In the genomic region with DNA sequence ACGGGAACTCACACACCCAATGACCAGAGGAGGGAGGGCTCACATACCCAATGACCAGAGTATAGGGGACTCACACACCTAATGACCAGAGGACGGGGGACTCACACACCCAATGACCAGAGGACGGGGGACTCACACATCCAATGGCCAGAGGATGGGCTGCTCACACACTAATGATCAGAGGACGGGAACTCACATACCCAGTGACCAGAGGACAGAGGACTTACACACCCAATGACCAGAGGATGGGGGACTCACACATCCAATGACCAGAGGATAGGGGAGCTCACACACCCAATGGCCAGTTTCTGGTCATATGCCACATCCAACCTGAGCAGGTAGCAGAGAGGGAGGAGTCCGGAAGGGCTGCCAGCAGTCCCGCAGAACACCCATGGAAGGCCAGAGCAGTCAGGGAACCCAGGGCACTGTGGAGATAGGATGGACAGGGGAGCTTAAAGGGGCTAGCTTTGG, we compare ENCODE assay signal across 17 cellular contexts. TPM values are rescaled to one million over a fixed set of nuclear protein-coding genes. Genes with fewer than 3 reads are reported as not detected.
DNase-seq lines count a peak whose midpoint lies in the region; TF ChIP-seq lines count a peak whose summit lies in the region.
"Had no signal": no experiment of that assay in that cellular context is flagged by ENCODE, and none has a peak within 500 bp of the region (broad histone marks: within the 10 kb centered on the region; RNA-seq: fewer than 3 reads in every experiment).

No MANE protein-coding gene starts in this region.

- H3K9me2 ChIP-seq in Karpas-422 (replicated peaks; ENCODE audit: insufficient read depth, low read length) = no peaks in the 10 kb centered on the region

- H4K91ac ChIP-seq in neuronal stem cell (ENCODE audit: low read depth, low read length, poor library complexity) = no peak overlapping the region

- peaks cover 0 to 15% of the 10 kb centered on the region in 2 donors for H3K4me1 ChIP-seq in neuronal stem cell (ENCODE audit: control insufficient read depth in 2 of 2, insufficient read depth in 1 of 2, low read depth in 1 of 2, low read length in 2 of 2)
- no peaks in the 10 kb centered on the region for H3K4me1 ChIP-seq in Karpas-422 (ENCODE audit: low read length)

- H3K79me1 ChIP-seq in neuronal stem cell (ENCODE audit: low read depth, low read length) = peaks cover 5% of the 10 kb centered on the region

- no peaks in the 10 kb centered on the region for H3K79me2 ChIP-seq in Karpas-422 (ENCODE audit: low read length)

- no peak overlapping the region for H2AK5ac ChIP-seq in neuronal stem cell (ENCODE audit: low read depth, low read length)

- peaks cover 0 to 4% of the 10 kb centered on the region in 2 donors for H3K9me3 ChIP-seq in neuronal stem cell (replicated peaks in 1 of 2; ENCODE audit: control insufficient read depth in 2 of 2, insufficient read depth in 1 of 2, low read depth in 1 of 2, low read length in 2 of 2)
- H3K9me3 ChIP-seq in Karpas-422 (ENCODE audit: low read length) = no peaks in the 10 kb centered on the region

- TF ChIP-seq CTCF in GM13976 (IDR thresholded peaks at IDR 0.05; ENCODE audit: borderline replicate concordance, control extremely low read depth, extremely low read depth, insufficient read depth, missing control alignments) = no peak

- DNase-seq in AG20443 (ENCODE audit: low spot score) = peak; percentile 6
- DNase-seq in GM13976 (ENCODE audit: low spot score) = peak; percentile 9
- DNase-seq in islet precursor cell = peak; percentile 43
- DNase-seq in neuronal stem cell (ENCODE audit: low spot score) = no peak
- DNase-seq in NCI-H2171 treated with DMSO at 0.1 percent for 48 hours (lab: John Stamatoyannopoulos, UW) = no peak
- no peak for DNase-seq in Karpas-422
- DNase-seq in occipital lobe (lab: John Stamatoyannopoulos, UW) = no peak
- DNase-seq: CD4-positive, CD25-positive, alpha-beta regulatory T cell; DMS79; IMR-90; MV-4-11; NCI-H1694; NCI-H2081; NCI-H2171; NCI-H524 treated with DMSO at 0.1 percent for 48 hours; OCI-M1 had no signal

- H3K27ac ChIP-seq in neuronal stem cell (replicated peaks; ENCODE audit: low read length) = no peak overlapping the region
- no peak overlapping the region for H3K27ac ChIP-seq in Karpas-422 (ENCODE audit: low read length)
- H3K27ac ChIP-seq: KMS-11 had no signal

- no peak overlapping the region for H2BK12ac ChIP-seq in neuronal stem cell (ENCODE audit: low read length)

- no peaks in the 10 kb centered on the region for H4K20me1 ChIP-seq in Karpas-422 (ENCODE audit: insufficient read depth, low read depth, low read length)

- H3K18ac ChIP-seq in neuronal stem cell (ENCODE audit: low read length) = no peak overlapping the region

- H3K4me2 ChIP-seq in neuronal stem cell (ENCODE audit: insufficient read depth, low read length, poor library complexity, severe bottlenecking) = no peak overlapping the region
- H3K4me2 ChIP-seq in Karpas-422 (ENCODE audit: low read depth, low read length, poor library complexity, severe bottlenecking) = no peak overlapping the region
- H3K4me2 ChIP-seq: KMS-11 had no signal

- H4K8ac ChIP-seq in neuronal stem cell (ENCODE audit: low read depth, low read length) = no peak overlapping the region

- H2AFZ ChIP-seq in neuronal stem cell (ENCODE audit: low read length) (no peak overlapping the region), Karpas-422 (ENCODE audit: low read length) (no peak overlapping the region)

- no peak overlapping the region for H3K4ac ChIP-seq in neuronal stem cell (ENCODE audit: low read length)

- no peak overlapping the region for H3K4me3 ChIP-seq in neuronal stem cell (ENCODE audit: low read length in 2 of 2)
- H3K4me3 ChIP-seq in Karpas-422 (ENCODE audit: low read length) = no peak overlapping the region

- H3K9ac ChIP-seq in neuronal stem cell (ENCODE audit: low read depth, low read length, poor library complexity) (no peak overlapping the region), Karpas-422 (ENCODE audit: low read length) (no peak overlapping the region)
- H3K9ac ChIP-seq: KMS-11 had no signal

- no peak overlapping the region for H3K14ac ChIP-seq in neuronal stem cell (ENCODE audit: low read length)

- no peak overlapping the region for H2BK15ac ChIP-seq in neuronal stem cell (ENCODE audit: low read length)

- H3K27me3 ChIP-seq in neuronal stem cell (ENCODE audit: control insufficient read depth in 3 of 3, insufficient read depth in 3 of 3, low read depth in 1 of 3, low read length in 3 of 3) = peaks cover 0 to 8% (median 0%) of the 10 kb centered on the region in 3 experiments
- H3K27me3 ChIP-seq in Karpas-422 (ENCODE audit: low read length) = no peaks in the 10 kb centered on the region

- no CpG with 5 or more reads among the region's 6 CpGs for WGBS in neuronal stem cell (ENCODE audit: extremely low coverage in 2 of 2, insufficient read length in 2 of 2, insufficient replicate concordance in 1 of 2), 2 donors

- no peak overlapping the region for H2BK5ac ChIP-seq in neuronal stem cell (ENCODE audit: low read length)

- H3K36me3 ChIP-seq in neuronal stem cell (replicated peaks in 1 of 2; ENCODE audit: control insufficient read depth in 2 of 2, insufficient read depth in 2 of 2, low read length in 2 of 2) (no peaks in the 10 kb centered on the region), Karpas-422 (ENCODE audit: insufficient read depth, low read length) (no peaks in the 10 kb centered on the region)

- H2BK120ac ChIP-seq in neuronal stem cell (ENCODE audit: low read depth, low read length) = no peak overlapping the region

- H3K23ac ChIP-seq in neuronal stem cell (ENCODE audit: low read depth, low read length, poor library complexity) = peak overlapping the region; percentile 21

- in situ Hi-C loops in GM13976 (cut with MboI; ENCODE audit: low sequenced_read_pairs, unreplicated experiment) = no loop called here

RNA-seq across cellular contexts. Expression of a gene that starts 10.4 kb away (rescaled TPM):
- 18.7 TPM for polyA plus RNA-seq in neuronal stem cell (2013, experiment 1 of 2)
- polyA plus RNA-seq in neuronal stem cell (2013, experiment 2 of 2) = 19.0 TPM
- not detected in 2 replicates for total RNA-seq in Karpas-422 (2014; rRNA removed; shearing (Covaris generic); ENCODE audit: low replicate concordance)
- total RNA-seq in occipital lobe = 52.6 TPM

Comparison
In these comparisons a context has a peak if more than half of its experiments do, and no peak if none do; other contexts are left out.
1. DNase-seq: peak in AG20443 (single experiment), GM13976 (single experiment) and islet precursor cell (single experiment); none in neuronal stem cell (single experiment), NCI-H2171 treated with DMSO at 0.1 percent for 48 hours (single experiment), Karpas-422 (single experiment) and occipital lobe (single experiment).
2. RNA of a gene that starts 10.4 kb away (total RNA-seq): 52.6 TPM in occipital lobe (single experiment); not detected in Karpas-422; every median in the first group is over 10 times any median in the second.